2 cellular contexts compared by ENCODE assay signal in the genomic region with DNA sequence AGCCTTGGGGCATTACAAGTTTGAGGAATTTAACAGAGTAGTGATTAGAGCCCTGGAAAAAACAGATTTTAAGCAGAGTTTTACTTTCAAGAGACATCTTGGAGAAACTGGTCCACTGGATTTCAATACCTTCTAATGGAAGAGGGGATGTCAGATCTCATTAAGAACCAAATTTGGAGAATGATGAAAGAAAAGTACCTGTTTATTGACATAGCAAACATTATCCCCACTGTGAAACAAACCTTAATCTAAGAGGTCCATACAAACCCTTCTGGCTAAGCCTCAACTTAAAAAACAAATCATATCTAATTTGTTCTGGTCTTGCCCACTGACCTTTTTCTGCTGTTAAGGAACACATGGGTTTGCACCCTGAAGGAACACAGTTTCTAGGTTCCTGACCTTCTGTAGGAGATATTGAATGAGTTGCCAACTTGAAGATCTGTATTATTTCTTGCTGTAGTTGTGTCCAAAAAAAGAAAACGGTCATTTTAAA.
A peak's percentile ranks its signal among the peaks of the same experiment; 100 is the strongest.
TF ChIP-seq lines count a peak whose summit lies in the region.

No MANE protein-coding gene starts in this region.

TF ChIP-seq in HCT116, 20 proteins besides CTCF, POLR2A, EP300 and RAD21:
- TF ChIP-seq SRF (IDR thresholded peaks at IDR 0.05; ENCODE audit: low read depth) = no peak
- TF ChIP-seq ZFX (IDR thresholded peaks at IDR 0.05) = no peak
- no peak for TF ChIP-seq FOSL1 (IDR thresholded peaks at IDR 0.05; ENCODE audit: low read depth)
- no peak for TF ChIP-seq CEBPB (IDR thresholded peaks at IDR 0.05; ENCODE audit: low read depth)
- no peak for TF ChIP-seq ZNF274 (IDR thresholded peaks at IDR 0.05; ENCODE audit: low read depth, low read length)
- TF ChIP-seq, protein P1, sequence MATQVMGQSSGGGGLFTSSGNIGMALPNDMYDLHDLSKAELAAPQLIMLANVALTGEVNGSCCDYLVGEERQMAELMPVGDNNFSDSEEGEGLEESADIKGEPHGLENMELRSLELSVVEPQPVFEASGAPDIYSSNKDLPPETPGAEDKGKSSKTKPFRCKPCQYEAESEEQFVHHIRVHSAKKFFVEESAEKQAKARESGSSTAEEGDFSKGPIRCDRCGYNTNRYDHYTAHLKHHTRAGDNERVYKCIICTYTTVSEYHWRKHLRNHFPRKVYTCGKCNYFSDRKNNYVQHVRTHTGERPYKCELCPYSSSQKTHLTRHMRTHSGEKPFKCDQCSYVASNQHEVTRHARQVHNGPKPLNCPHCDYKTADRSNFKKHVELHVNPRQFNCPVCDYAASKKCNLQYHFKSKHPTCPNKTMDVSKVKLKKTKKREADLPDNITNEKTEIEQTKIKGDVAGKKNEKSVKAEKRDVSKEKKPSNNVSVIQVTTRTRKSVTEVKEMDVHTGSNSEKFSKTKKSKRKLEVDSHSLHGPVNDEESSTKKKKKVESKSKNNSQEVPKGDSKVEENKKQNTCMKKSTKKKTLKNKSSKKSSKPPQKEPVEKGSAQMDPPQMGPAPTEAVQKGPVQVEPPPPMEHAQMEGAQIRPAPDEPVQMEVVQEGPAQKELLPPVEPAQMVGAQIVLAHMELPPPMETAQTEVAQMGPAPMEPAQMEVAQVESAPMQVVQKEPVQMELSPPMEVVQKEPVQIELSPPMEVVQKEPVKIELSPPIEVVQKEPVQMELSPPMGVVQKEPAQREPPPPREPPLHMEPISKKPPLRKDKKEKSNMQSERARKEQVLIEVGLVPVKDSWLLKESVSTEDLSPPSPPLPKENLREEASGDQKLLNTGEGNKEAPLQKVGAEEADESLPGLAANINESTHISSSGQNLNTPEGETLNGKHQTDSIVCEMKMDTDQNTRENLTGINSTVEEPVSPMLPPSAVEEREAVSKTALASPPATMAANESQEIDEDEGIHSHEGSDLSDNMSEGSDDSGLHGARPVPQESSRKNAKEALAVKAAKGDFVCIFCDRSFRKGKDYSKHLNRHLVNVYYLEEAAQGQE (IDR thresholded peaks at IDR 0.05; ENCODE audit: low read depth) = no peak
- TF ChIP-seq, protein P2, sequence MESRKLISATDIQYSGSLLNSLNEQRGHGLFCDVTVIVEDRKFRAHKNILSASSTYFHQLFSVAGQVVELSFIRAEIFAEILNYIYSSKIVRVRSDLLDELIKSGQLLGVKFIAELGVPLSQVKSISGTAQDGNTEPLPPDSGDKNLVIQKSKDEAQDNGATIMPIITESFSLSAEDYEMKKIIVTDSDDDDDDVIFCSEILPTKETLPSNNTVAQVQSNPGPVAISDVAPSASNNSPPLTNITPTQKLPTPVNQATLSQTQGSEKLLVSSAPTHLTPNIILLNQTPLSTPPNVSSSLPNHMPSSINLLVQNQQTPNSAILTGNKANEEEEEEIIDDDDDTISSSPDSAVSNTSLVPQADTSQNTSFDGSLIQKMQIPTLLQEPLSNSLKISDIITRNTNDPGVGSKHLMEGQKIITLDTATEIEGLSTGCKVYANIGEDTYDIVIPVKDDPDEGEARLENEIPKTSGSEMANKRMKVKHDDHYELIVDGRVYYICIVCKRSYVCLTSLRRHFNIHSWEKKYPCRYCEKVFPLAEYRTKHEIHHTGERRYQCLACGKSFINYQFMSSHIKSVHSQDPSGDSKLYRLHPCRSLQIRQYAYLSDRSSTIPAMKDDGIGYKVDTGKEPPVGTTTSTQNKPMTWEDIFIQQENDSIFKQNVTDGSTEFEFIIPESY (IDR thresholded peaks at IDR 0.05; ENCODE audit: extremely low read depth, insufficient replicate concordance, low read length) = no peak
- TF ChIP-seq CBX3 (IDR thresholded peaks at IDR 0.05; ENCODE audit: low read depth) = no peak
- no peak for TF ChIP-seq EZH2phosphoT487 (IDR thresholded peaks at IDR 0.05; ENCODE audit: borderline replicate concordance)
- no peak for TF ChIP-seq ELF1 (IDR thresholded peaks at IDR 0.05; ENCODE audit: borderline replicate concordance, low read depth)
- TF ChIP-seq EGR1 (IDR thresholded peaks at IDR 0.05; ENCODE audit: low read depth) = no peak
- no peak for TF ChIP-seq SP1 (IDR thresholded peaks at IDR 0.05; ENCODE audit: low read depth)
- TF ChIP-seq, protein P3, sequence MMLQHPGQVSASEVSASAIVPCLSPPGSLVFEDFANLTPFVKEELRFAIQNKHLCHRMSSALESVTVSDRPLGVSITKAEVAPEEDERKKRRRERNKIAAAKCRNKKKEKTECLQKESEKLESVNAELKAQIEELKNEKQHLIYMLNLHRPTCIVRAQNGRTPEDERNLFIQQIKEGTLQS (IDR thresholded peaks at IDR 0.05) = no peak
- TF ChIP-seq EZH2 (IDR thresholded peaks at IDR 0.05) = no peak
- no peak for TF ChIP-seq JUND (IDR thresholded peaks at IDR 0.05)
- no peak for TF ChIP-seq YY1 (IDR thresholded peaks at IDR 0.05; ENCODE audit: extremely low read depth, insufficient replicate concordance, low read depth, low read length)
- TF ChIP-seq POLR2AphosphoS5 (IDR thresholded peaks at IDR 0.05; ENCODE audit: low read depth, low read length) = no peak
- TF ChIP-seq, protein P4, sequence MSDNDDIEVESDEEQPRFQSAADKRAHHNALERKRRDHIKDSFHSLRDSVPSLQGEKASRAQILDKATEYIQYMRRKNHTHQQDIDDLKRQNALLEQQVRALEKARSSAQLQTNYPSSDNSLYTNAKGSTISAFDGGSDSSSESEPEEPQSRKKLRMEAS (IDR thresholded peaks at IDR 0.05) = no peak
- no peak for TF ChIP-seq SIN3A (IDR thresholded peaks at IDR 0.05; ENCODE audit: low read depth)

TF ChIP-seq in HepG2, 621 proteins besides CTCF, POLR2A, EP300 and RAD21:
- TF ChIP-seq, protein P5, sequence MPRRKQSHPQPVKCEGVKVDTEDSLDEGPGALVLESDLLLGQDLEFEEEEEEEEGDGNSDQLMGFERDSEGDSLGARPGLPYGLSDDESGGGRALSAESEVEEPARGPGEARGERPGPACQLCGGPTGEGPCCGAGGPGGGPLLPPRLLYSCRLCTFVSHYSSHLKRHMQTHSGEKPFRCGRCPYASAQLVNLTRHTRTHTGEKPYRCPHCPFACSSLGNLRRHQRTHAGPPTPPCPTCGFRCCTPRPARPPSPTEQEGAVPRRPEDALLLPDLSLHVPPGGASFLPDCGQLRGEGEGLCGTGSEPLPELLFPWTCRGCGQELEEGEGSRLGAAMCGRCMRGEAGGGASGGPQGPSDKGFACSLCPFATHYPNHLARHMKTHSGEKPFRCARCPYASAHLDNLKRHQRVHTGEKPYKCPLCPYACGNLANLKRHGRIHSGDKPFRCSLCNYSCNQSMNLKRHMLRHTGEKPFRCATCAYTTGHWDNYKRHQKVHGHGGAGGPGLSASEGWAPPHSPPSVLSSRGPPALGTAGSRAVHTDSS (CRISPR knock-in tag; conservative IDR thresholded peaks at IDR 0.05) = no peak
- 0 out of 2 replicates have a peak, but pooled peaks have one; percentile 4 for TF ChIP-seq GATA4 (IDR thresholded peaks at IDR 0.05; ENCODE audit: borderline replicate concordance, low read depth)
TF ChIP-seq in HepG2: peak in this region for 1.
